10 cellular contexts compared by ENCODE assay signal in genomic region chr15:51714911-51715310, GRCh38. TPM values are rescaled to one million over a fixed set of nuclear protein-coding genes. Genes with fewer than 3 reads are reported as not detected.
"Had no signal": no experiment of that assay in that cellular context is flagged by ENCODE, and none has a peak within 500 bp of the region (broad histone marks: within the 10 kb centered on the region; RNA-seq: fewer than 3 reads in every experiment).

No MANE protein-coding gene starts in this region.

- H2AFZ ChIP-seq: GM23248 had no signal

- H3K4me3 Mint-ChIP-seq: IgD-negative memory B cell had no signal

- H3K9me3 Mint-ChIP-seq: IgD-negative memory B cell had no signal

- H3K4me3 ChIP-seq: GM23248 had no signal

- ATAC-seq: HepG2 had no signal

- H3K27me3 Mint-ChIP-seq: IgD-negative memory B cell had no signal

- DNase-seq: GM23248, GOT3, H7, HCEC 1CT, KG1 had no signal

- H3K9ac ChIP-seq: GM23248 had no signal

- H3K27ac Mint-ChIP-seq: IgD-negative memory B cell had no signal

- H3K27ac ChIP-seq: GM23248, HL-60 had no signal

RNA-seq across cellular contexts. Expression of gene SCG3, which starts 33.6 kb away (rescaled TPM):
- total RNA-seq: GM23248, H4, HepG2, HT1080 had no signal
